ENCODE assay signal across 10 cellular contexts in the genomic region with DNA sequence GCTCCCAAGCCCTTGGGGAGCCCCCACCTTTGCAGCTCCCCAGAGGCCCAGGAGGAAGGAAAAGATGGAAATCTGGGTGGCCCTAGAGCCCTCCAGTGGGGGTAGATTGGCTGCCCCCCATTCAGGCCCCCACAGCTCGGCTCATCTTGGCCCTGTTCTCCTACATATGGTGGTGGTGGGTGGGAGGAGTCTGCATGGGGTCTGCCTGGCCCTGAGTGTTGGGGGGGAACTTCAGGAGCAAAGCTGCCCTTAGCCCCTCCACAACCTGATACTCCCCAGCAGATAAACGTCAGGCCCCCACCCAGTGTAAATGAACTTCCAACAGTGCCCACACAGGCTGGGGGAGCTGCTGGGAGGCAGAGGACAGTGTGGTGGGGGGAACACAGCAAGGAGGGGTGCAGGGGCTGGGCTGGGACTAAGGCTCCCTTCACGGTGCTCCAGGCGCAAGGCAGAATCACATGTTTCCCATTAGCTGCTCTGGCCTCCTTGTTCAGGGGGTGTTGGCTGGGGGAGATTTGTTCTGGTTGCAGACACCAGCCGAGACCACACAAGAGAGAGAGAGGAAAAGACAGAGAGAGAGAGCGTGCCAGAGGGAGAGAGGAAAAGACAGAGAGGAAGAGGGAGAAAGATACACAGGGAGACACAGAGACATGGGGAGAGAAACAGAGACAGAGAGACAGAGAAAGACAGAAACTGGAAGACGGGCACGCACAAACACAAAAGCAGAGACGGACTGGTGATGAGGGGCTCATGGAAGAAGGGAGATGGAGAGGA. TPM values are rescaled to one million over a fixed set of nuclear protein-coding genes. Genes with fewer than 3 reads are reported as not detected.
A peak's percentile ranks its signal among the peaks of the same experiment; 100 is the strongest.
DNase-seq lines count a peak whose midpoint lies in the region; ATAC-seq and TF ChIP-seq lines count a peak whose summit lies in the region.
"Had no signal": no experiment of that assay in that cellular context is flagged by ENCODE, and none has a peak within 500 bp of the region (broad histone marks: within the 10 kb centered on the region; RNA-seq: fewer than 3 reads in every experiment).

No MANE protein-coding gene starts in this region.

- H3K79me2 ChIP-seq in SK-N-SH (ENCODE audit: insufficient read depth): peaks cover 52% of the 10 kb centered on the region

- peaks cover 19% of the 10 kb centered on the region for H4K20me1 ChIP-seq in SK-N-SH (ENCODE audit: insufficient read depth)

- TF ChIP-seq CTCF in SK-N-SH (IDR thresholded peaks at IDR 0.05) (no peak), endodermal cell (conservative IDR thresholded peaks at IDR 0.05) (no peak), thoracic aorta (IDR thresholded peaks at IDR 0.05) (no peak)

- H3K9me2 ChIP-seq in SK-N-SH: no peaks in the 10 kb centered on the region

- no peaks in the 10 kb centered on the region for H3K36me3 Mint-ChIP-seq in endodermal cell (ENCODE audit: low read depth)

- H3K9me3 ChIP-seq in SK-N-SH: no peaks in the 10 kb centered on the region
- H3K9me3 ChIP-seq in endodermal cell (ENCODE audit: control insufficient read depth, low read length): no peaks in the 10 kb centered on the region
- H3K9me3 ChIP-seq in mesodermal cell (ENCODE audit: control insufficient read depth, low read length): no peaks in the 10 kb centered on the region
- no peaks in the 10 kb centered on the region for H3K9me3 ChIP-seq in thoracic aorta

- intact Hi-C loops in posterior vena cava (cut with DNase I): no loop called here

- H3K36me3 ChIP-seq in SK-N-SH (replicated peaks in 1 of 2; ENCODE audit: control insufficient read depth in 1 of 2, insufficient read depth in 2 of 2, low read length in 1 of 2) (peaks cover 0 to 2% of the 10 kb centered on the region in 2 experiments), endodermal cell (ENCODE audit: control insufficient read depth, insufficient read depth, low read length) (peaks cover 9% of the 10 kb centered on the region), mesodermal cell (ENCODE audit: control insufficient read depth, insufficient read depth, low read length) (peaks cover 26% of the 10 kb centered on the region), thoracic aorta (peaks cover 12% of the 10 kb centered on the region)

- CTCF ChIA-PET in SK-N-SH (lab: Yijun Ruan, JAX): interaction anchor here (0.7 to 24.8 kb wide), 8 partner anchors 9 to 261 kb away, joined by 3 to 603 read pairs (median 4); a partner anchor contains a TSS

- no peaks in the 10 kb centered on the region for H3K27me3 ChIP-seq in SK-N-SH (ENCODE audit: insufficient read depth)
- H3K27me3 ChIP-seq in endodermal cell (ENCODE audit: control insufficient read depth, insufficient read depth, low read length, poor library complexity, severe bottlenecking): no peaks in the 10 kb centered on the region
- H3K27me3 ChIP-seq in thoracic aorta (replicated peaks; ENCODE audit: insufficient read depth): no peaks in the 10 kb centered on the region

- TF ChIP-seq EP300 in SK-N-SH (IDR thresholded peaks at IDR 0.05; ENCODE audit: borderline replicate concordance in 1 of 2, low read depth in 1 of 2, low read length in 1 of 2): peak in 1 of 2 experiments; percentile 58; a peak in 1 of 4 replicates

- no peak overlapping the region for H3K9ac ChIP-seq in SK-N-SH
- peak overlapping the region; percentile 9 for H3K9ac ChIP-seq in endodermal cell (ENCODE audit: extremely low read depth, low read length, poor library complexity, severe bottlenecking)

- H3K4me1 Mint-ChIP-seq in endodermal cell: peaks cover 67% of the 10 kb centered on the region

- TF ChIP-seq RAD21 in SK-N-SH (IDR thresholded peaks at IDR 0.05; ENCODE audit: low read length): 0 out of 2 replicates have a peak, but pooled peaks have one; percentile 16

- H3K27me3 Mint-ChIP-seq in endodermal cell (ENCODE audit: insufficient read depth): no peaks in the 10 kb centered on the region

- 55% methylated on average over 9 of the region's 9 CpGs for WGBS in SK-N-SH (ENCODE audit: low lambda C conversion rate)
- 68 to 69% methylated on average over 7 to 9 of the region's 9 CpGs for WGBS in endodermal cell (ENCODE audit: insufficient coverage in 1 of 2, insufficient read length in 1 of 2), 2 experiments
- 64 to 65% methylated on average over 6 of the region's 9 CpGs for WGBS in mesodermal cell (ENCODE audit: insufficient coverage in 2 of 2), 2 experiments

- H3K27ac ChIP-seq in SK-N-SH (ENCODE audit: low read depth in 2 of 2, low read length in 1 of 2): peak overlapping the region in 1 of 2 experiments; percentile 94; a peak in 3 of 4 replicates
- peak overlapping the region; percentile 84 for H3K27ac ChIP-seq in endodermal cell (ENCODE audit: low read depth, low read length)
- H3K27ac ChIP-seq in mesodermal cell (ENCODE audit: low read depth, low read length, severe bottlenecking): peak overlapping the region; percentile 81
- peak overlapping the region; percentile 81 to 97 for H3K27ac ChIP-seq in thoracic aorta

- H3K9me3 Mint-ChIP-seq in endodermal cell: no peaks in the 10 kb centered on the region

- H3K4me2 ChIP-seq in SK-N-SH: peak overlapping the region; percentile 47; the same call in 1 of the 2 replicates

- POLR2A ChIA-PET in SK-N-SH (lab: Yijun Ruan, JAX): interaction anchor here (0.6 to 2.2 kb wide), 8 partner anchors 10 to 111 kb away, joined by 3 to 10 read pairs (median 4); a partner anchor contains a TSS

- H2AFZ ChIP-seq in SK-N-SH (ENCODE audit: low read depth): no peak overlapping the region

- H3K4me1 ChIP-seq in SK-N-SH (ENCODE audit: control insufficient read depth in 1 of 2, insufficient read depth in 2 of 2, low read depth in 1 of 2, low read length in 1 of 2): peaks cover 51 to 70% of the 10 kb centered on the region in 2 experiments; a peak in 3 of 4 replicates
- peaks cover 38% of the 10 kb centered on the region for H3K4me1 ChIP-seq in endodermal cell (ENCODE audit: control insufficient read depth, insufficient read depth, low read length)
- peaks cover 84% of the 10 kb centered on the region for H3K4me1 ChIP-seq in mesodermal cell (ENCODE audit: control insufficient read depth, insufficient read depth, low read length, poor library complexity, severe bottlenecking)
- peaks cover 62 to 94% of the 10 kb centered on the region in 2 donors for H3K4me1 ChIP-seq in thoracic aorta (ENCODE audit: control insufficient read depth in 1 of 2, low read depth in 2 of 2)

- H3F3A ChIP-seq in SK-N-SH (replicated peaks; ENCODE audit: insufficient read depth): peaks cover 16% of the 10 kb centered on the region

- peak overlapping the region; percentile 71 for H3K27ac Mint-ChIP-seq in endodermal cell

- peak overlapping the region; percentile 2 for H3K4me3 Mint-ChIP-seq in endodermal cell

- ATAC-seq in thoracic aorta (ENCODE audit: insufficient number of reproducible peaks, low FRiP score, low read depth) (no peak), HG02981 (IDR thresholded peaks at IDR 0.05; ENCODE audit: unreplicated experiment) (no peak)

- DNase-seq in SK-N-SH (peak; percentile 86), endodermal cell (no peak), thoracic aorta (ENCODE audit: low spot score) (no peak), posterior vena cava (ENCODE audit: low spot score) (no peak), SW 1271 (lab: John Stamatoyannopoulos, UW) (no peak)
- DNase-seq: activated gamma-delta T cell, NCI-H226, T-helper 9 cell had no signal

- no peak overlapping the region; a peak in 1 of 4 replicates for H3K4me3 ChIP-seq in SK-N-SH (ENCODE audit: low read depth in 2 of 2, low read length in 1 of 2)
- H3K4me3 ChIP-seq in endodermal cell (ENCODE audit: low read length): no peak overlapping the region
- no peak overlapping the region for H3K4me3 ChIP-seq in mesodermal cell (ENCODE audit: extremely low read depth, insufficient read depth, low read length, poor library complexity, severe bottlenecking)
- H3K4me3 ChIP-seq in thoracic aorta: peak overlapping the region; percentile 20

TF ChIP-seq in SK-N-SH, 30 proteins besides CTCF, POLR2A, EP300 and RAD21 (continues in another document):
- TF ChIP-seq MXI1 (IDR thresholded peaks at IDR 0.05; ENCODE audit: low read depth, low read length) (peak; percentile 88), ELF1 (IDR thresholded peaks at IDR 0.05) (no peak), FOXM1 (IDR thresholded peaks at IDR 0.05; ENCODE audit: low read depth) (no peak), YY1 (IDR thresholded peaks at IDR 0.05; ENCODE audit: low read depth) (no peak), RCOR1 (IDR thresholded peaks at IDR 0.05; ENCODE audit: low read length) (peak; percentile 61; the same call in 1 of the 2 replicates), JUND (IDR thresholded peaks at IDR 0.05) (no peak), FOSL2 (IDR thresholded peaks at IDR 0.05; ENCODE audit: borderline replicate concordance, low read depth) (no peak), RXRA (IDR thresholded peaks at IDR 0.05; ENCODE audit: borderline replicate concordance, low read depth) (no peak), MEF2A (IDR thresholded peaks at IDR 0.05; ENCODE audit: borderline replicate concordance, low read depth) (no peak)
- TF ChIP-seq, protein P1, sequence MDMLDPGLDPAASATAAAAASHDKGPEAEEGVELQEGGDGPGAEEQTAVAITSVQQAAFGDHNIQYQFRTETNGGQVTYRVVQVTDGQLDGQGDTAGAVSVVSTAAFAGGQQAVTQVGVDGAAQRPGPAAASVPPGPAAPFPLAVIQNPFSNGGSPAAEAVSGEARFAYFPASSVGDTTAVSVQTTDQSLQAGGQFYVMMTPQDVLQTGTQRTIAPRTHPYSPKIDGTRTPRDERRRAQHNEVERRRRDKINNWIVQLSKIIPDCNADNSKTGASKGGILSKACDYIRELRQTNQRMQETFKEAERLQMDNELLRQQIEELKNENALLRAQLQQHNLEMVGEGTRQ (IDR thresholded peaks at IDR 0.05; ENCODE audit: borderline replicate concordance, low read depth, low read length): no peak

RNA-seq across cellular contexts. Expression of a gene that starts 42.6 kb away (rescaled TPM):
- 3.1 and 8.5 TPM in 2 replicates for polyA plus RNA-seq in SK-N-SH (2012; rRNA removed)
- polyA plus RNA-seq in SK-N-SH (2012; cell fraction: cytosol; rRNA removed): 3.2 and 4.4 TPM in 2 replicates
- 19.2 and 28.1 TPM in 2 replicates for polyA plus RNA-seq in SK-N-SH (2012; cell fraction: nucleus; rRNA removed)
- 10 to 100 TPM; 39.3 to 41.2 TPM for total RNA-seq in endodermal cell
- 52.1 TPM for polyA plus RNA-seq in endodermal cell (2013, experiment 1 of 2)
- polyA plus RNA-seq in endodermal cell (2013, experiment 2 of 2): 50.1 TPM
- 44.6 TPM for polyA plus RNA-seq in mesodermal cell (2013, experiment 1 of 2)
- 35.0 TPM for polyA plus RNA-seq in mesodermal cell (2013, experiment 2 of 2)
- total RNA-seq in thoracic aorta: 10 to 100 TPM; 38.3 to 55.4 TPM
- 10 to 100 TPM; 54.5 to 58.3 TPM for total RNA-seq in posterior vena cava
